In genomic region chr1:8962812-8963669, GRCh38 we compare ENCODE assay signal across 8 cellular contexts. TPM values are rescaled to one million over a fixed set of nuclear protein-coding genes. Genes with fewer than 3 reads are reported as not detected.
A peak's percentile ranks its signal among the peaks of the same experiment; 100 is the strongest.
DNase-seq lines count a peak whose midpoint lies in the region; ATAC-seq and TF ChIP-seq lines count a peak whose summit lies in the region.

No MANE protein-coding gene starts in this region.

- CTCF ChIA-PET in activated CD4-positive, alpha-beta memory T cell treated with anti-CD3 and anti-CD28 coated beads for 36 hours (lab: Charles Lee): interaction anchor here (0.5 to 3.6 kb wide), 19 partner anchors 8 to 46 kb away, joined by 3 to 33 read pairs (median 5); partner anchors contain the start of gene CA6

- peak overlapping the region; percentile 52 for H3K27ac Mint-ChIP-seq in activated CD4-positive, alpha-beta memory T cell treated with anti-CD3 and anti-CD28 coated beads for 36 hours

- peaks cover 19% of the 10 kb centered on the region for H3K36me3 Mint-ChIP-seq in activated CD4-positive, alpha-beta memory T cell treated with anti-CD3 and anti-CD28 coated beads for 36 hours

- peaks cover 9% of the 10 kb centered on the region for H3K9me3 Mint-ChIP-seq in activated CD4-positive, alpha-beta memory T cell treated with anti-CD3 and anti-CD28 coated beads for 36 hours

- peak in 1 of 4 donors; percentile 49 for ATAC-seq in heart left ventricle

- H3K27me3 ChIP-seq in heart left ventricle: no peaks in the 10 kb centered on the region
- H3K27me3 ChIP-seq in uterus: no peaks in the 10 kb centered on the region

- peaks cover 64% of the 10 kb centered on the region for H3K4me1 Mint-ChIP-seq in activated CD4-positive, alpha-beta memory T cell treated with anti-CD3 and anti-CD28 coated beads for 36 hours (ENCODE audit: low read depth)

- TF ChIP-seq POLR2A in heart left ventricle (IDR thresholded peaks at IDR 0.05) (no peak), uterus (IDR thresholded peaks at IDR 0.05) (no peak)

- H3K27ac ChIP-seq in heart left ventricle: no peak overlapping the region
- no peak overlapping the region for H3K27ac ChIP-seq in uterus

- H3K9me3 ChIP-seq in heart left ventricle (peaks cover 0 to 14% (median 0%) of the 10 kb centered on the region in 12 donors), uterus (no peaks in the 10 kb centered on the region)

- H3K4me3 ChIP-seq in heart left ventricle (no peak overlapping the region), uterus (no peak overlapping the region)

- peaks cover 0 to 6% (median 0%) of the 10 kb centered on the region in 12 donors for H3K4me1 ChIP-seq in heart left ventricle
- H3K4me1 ChIP-seq in uterus: no peaks in the 10 kb centered on the region

- 47 to 55% (median 52%) methylated on average over 16 to 17 of the region's 17 CpGs for WGBS in heart left ventricle, 4 donors

- H3K4me3 Mint-ChIP-seq in activated CD4-positive, alpha-beta memory T cell treated with anti-CD3 and anti-CD28 coated beads for 36 hours: no peak overlapping the region

- no peaks in the 10 kb centered on the region for H3K27me3 Mint-ChIP-seq in activated CD4-positive, alpha-beta memory T cell treated with anti-CD3 and anti-CD28 coated beads for 36 hours

- POLR2A ChIA-PET in activated CD4-positive, alpha-beta memory T cell treated with anti-CD3 and anti-CD28 coated beads for 36 hours (lab: Charles Lee): interaction anchor here (1.0 kb wide), 1 partner anchor 16 kb away, joined by 3 read pairs; no protein-coding TSS in a partner anchor

- H3K36me3 ChIP-seq in heart left ventricle: no peaks in the 10 kb centered on the region
- H3K36me3 ChIP-seq in uterus: no peaks in the 10 kb centered on the region

- TF ChIP-seq CTCF in heart left ventricle (IDR thresholded peaks at IDR 0.05): peak in 9 of 12 donors; percentile 15 to 43 (median 30)
- no peak for TF ChIP-seq CTCF in uterus (IDR thresholded peaks at IDR 0.05)

- peak; percentile 69 for DNase-seq in 8988T
- peak; percentile 46 for DNase-seq in GDM1 (lab: John Stamatoyannopoulos, UW)
- DNase-seq in NCI-H1105 treated with DMSO at 0.1 percent for 48 hours (lab: John Stamatoyannopoulos, UW): peak; percentile 42
- peak; percentile 66 for DNase-seq in activated CD4-positive, alpha-beta memory T cell treated with anti-CD3 and anti-CD28 coated beads for 36 hours
- DNase-seq in heart left ventricle: peak in 1 of 5 donors; percentile 37
- DNase-seq in stimulated activated CD8-positive, alpha-beta memory T cell treated with anti-CD3 and anti-CD28 coated beads, Interleukin-15, amount 100 ng/mL, for 1 hour (ENCODE audit: low read depth): peak; percentile 24
- no peak for DNase-seq in uterus
- DNase-seq in ureter (ENCODE audit: low spot score): no peak

- intact Hi-C loops in activated CD4-positive, alpha-beta memory T cell treated with anti-CD3 and anti-CD28 coated beads for 36 hours (cut with micrococcal nuclease): loop anchor here (2.0 kb wide), 1 partner anchor 26 kb away; no protein-coding TSS in a partner anchor
- intact Hi-C loops in heart left ventricle (cut with DNase I) (no loop called here), uterus (cut with DNase I; ENCODE audit: low total_unique reads) (no loop called here)

RNA-seq across cellular contexts. Expression of gene CA6, which starts 17.4 kb away (rescaled TPM):
- under 1 TPM; 0.17 to 0.26 TPM for total RNA-seq in activated CD4-positive, alpha-beta memory T cell treated with anti-CD3 and anti-CD28 coated beads for 36 hours
- not detected for total RNA-seq in heart left ventricle
- not detected for polyA plus RNA-seq in heart left ventricle
- total RNA-seq in uterus: not detected
- total RNA-seq in ureter: not detected

Comparison
In these comparisons a context has a peak if more than half of its experiments do, and no peak if none do; other contexts are left out.
1. DNase-seq: peak in 8988T (single experiment), GDM1 (single experiment), NCI-H1105 treated with DMSO at 0.1 percent for 48 hours (single experiment), activated CD4-positive, alpha-beta memory T cell treated with anti-CD3 and anti-CD28 coated beads for 36 hours (single experiment) and stimulated activated CD8-positive, alpha-beta memory T cell treated with anti-CD3 and anti-CD28 coated beads, Interleukin-15, amount 100 ng/mL, for 1 hour (single experiment); none in uterus (0 of 2) and ureter (single experiment).
2. CTCF ChIP-seq: peak in heart left ventricle (9 of 12); none in uterus (0 of 4).